Comparison of ENCODE assay signal across 8 cellular contexts in the genomic region with DNA sequence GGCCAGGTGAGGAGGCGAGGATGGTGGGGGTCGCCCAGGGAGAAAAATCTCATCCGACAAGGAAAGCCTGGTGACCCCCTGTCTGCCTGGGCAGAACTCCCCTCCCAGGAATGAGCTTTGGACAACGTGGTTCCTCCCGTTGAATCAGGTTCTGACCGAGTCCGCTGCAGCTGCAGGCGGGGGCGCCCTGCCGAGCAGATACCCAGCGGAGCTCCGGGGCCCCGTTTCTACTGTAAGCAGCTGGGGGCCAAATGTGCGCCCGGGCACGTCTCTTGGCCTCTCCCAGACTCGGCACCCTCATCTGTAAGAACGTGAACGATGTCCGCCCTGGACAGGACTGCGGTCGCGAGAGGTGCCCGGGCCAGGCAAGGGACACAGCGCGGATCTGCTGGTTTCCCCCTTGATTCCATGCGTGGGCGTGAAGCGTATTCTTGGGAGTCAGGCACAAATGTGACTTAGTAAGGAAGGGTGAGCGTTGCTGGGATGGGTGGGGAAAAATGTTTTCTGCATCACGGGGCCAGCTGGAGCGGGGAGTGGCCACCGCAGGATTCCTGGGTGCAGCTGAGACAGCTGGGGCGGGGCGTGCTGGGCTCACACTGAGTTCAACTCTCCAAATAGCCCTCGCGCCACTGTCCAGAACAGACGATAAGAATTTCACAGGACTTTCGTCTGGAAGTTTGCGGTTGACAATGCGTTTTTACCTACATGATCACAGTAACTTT. TPM values are rescaled to one million over a fixed set of nuclear protein-coding genes. Genes with fewer than 3 reads are reported as not detected.
DNase-seq lines count a peak whose midpoint lies in the region; ATAC-seq and TF ChIP-seq lines count a peak whose summit lies in the region.

No MANE protein-coding gene starts in this region.

- in situ Hi-C loops in Caki2 (cut with HindIII; ENCODE audit: low pct_unique_long_range_greater_than_20kb, low sequenced_read_pairs), result no loop called here
- in situ Hi-C loops in KBM-7 (cut with MboI; ENCODE audit: low pct_unique_long_range_greater_than_20kb, low sequenced_read_pairs), result no loop called here

- H3K27me3 ChIP-seq in Peyer's patch (peaks cover 0 to 11% of the 10 kb centered on the region in 2 donors), neural cell (ENCODE audit: insufficient read depth, low read depth, low read length) (peaks cover 38% of the 10 kb centered on the region)

- TF ChIP-seq RAD21 in neural cell (conservative IDR thresholded peaks at IDR 0.05), result no peak

- H3K4me3 ChIP-seq in Peyer's patch (peak overlapping the region in 3 of 4 donors; percentile 12 to 49 (median 44)), fibroblast of mammary gland (ENCODE audit: control insufficient read depth, low read depth, low read length) (peak overlapping the region; percentile 51), neural cell (ENCODE audit: low read length) (peak overlapping the region; percentile 61)

- no peak overlapping the region for H2AFZ ChIP-seq in neural cell (ENCODE audit: low read depth, low read length)

- TF ChIP-seq POLR2A in Peyer's patch (IDR thresholded peaks at IDR 0.05), result no peak

- DNase-seq in Caki2 (ENCODE audit: low read depth), result peak; percentile 72
- peak in 2 of 3 donors; percentile 71 to 73 for DNase-seq in Peyer's patch
- peak; percentile 92 for DNase-seq in fibroblast of mammary gland (ENCODE audit: low read depth)
- no peak for DNase-seq in KBM-7
- no peak for DNase-seq in globus pallidus (ENCODE audit: low spot score)

- TF ChIP-seq CTCF in Peyer's patch (IDR thresholded peaks at IDR 0.05) (no peak), fibroblast of mammary gland (conservative IDR thresholded peaks at IDR 0.05; ENCODE audit: control insufficient read depth, insufficient read depth, low read depth, low read length) (no peak), neural cell (IDR thresholded peaks at IDR 0.05; ENCODE audit: poor library complexity, severe bottlenecking) (no peak)

- no peaks in the 10 kb centered on the region for H3K9me2 ChIP-seq in neural cell (ENCODE audit: insufficient read depth, low read length)

- H3K27ac ChIP-seq in Peyer's patch (peak overlapping the region; percentile 13 to 71 (median 48)), neural cell (ENCODE audit: low read length) (no peak overlapping the region)

- no peak for ATAC-seq in HG03460 (IDR thresholded peaks at IDR 0.05; ENCODE audit: unreplicated experiment)
- no peak for ATAC-seq in HG03439 (IDR thresholded peaks at IDR 0.05; ENCODE audit: unreplicated experiment)

- H3K4me1 ChIP-seq in Peyer's patch, result peaks cover 0 to 18% (median 0%) of the 10 kb centered on the region in 4 donors

- H4K20me1 ChIP-seq in neural cell (ENCODE audit: insufficient read depth), result no peaks in the 10 kb centered on the region

- H3K36me3 ChIP-seq in Peyer's patch, result no peaks in the 10 kb centered on the region
- H3K36me3 ChIP-seq in neural cell (ENCODE audit: insufficient read depth, low read length), result no peaks in the 10 kb centered on the region

- no peaks in the 10 kb centered on the region for H3K9me3 ChIP-seq in Peyer's patch
- H3K9me3 ChIP-seq in neural cell (ENCODE audit: low read length), result no peaks in the 10 kb centered on the region

- no peaks in the 10 kb centered on the region for H3F3A ChIP-seq in neural cell (ENCODE audit: insufficient read depth, low read length, poor library complexity, severe bottlenecking)

- no peaks in the 10 kb centered on the region for H3K79me2 ChIP-seq in neural cell (replicated peaks; ENCODE audit: insufficient read depth, low read length)

- no peak for TF ChIP-seq EP300 in neural cell (conservative IDR thresholded peaks at IDR 0.05; ENCODE audit: poor library complexity, severe bottlenecking)

- H3K4me2 ChIP-seq in neural cell (ENCODE audit: low read length), result peak overlapping the region; percentile 55

- no peak overlapping the region for H3K9ac ChIP-seq in neural cell (ENCODE audit: low read length)

TF ChIP-seq in neural cell, 6 proteins besides CTCF, POLR2A, EP300 and RAD21:
- TF ChIP-seq TAF1 (IDR thresholded peaks at IDR 0.05; ENCODE audit: low read depth), result no peak
- no peak for TF ChIP-seq POLR2AphosphoS5 (IDR thresholded peaks at IDR 0.05)

RNA-seq across cellular contexts. Expression of a gene that starts 20.2 kb away (rescaled TPM):
- 373 and 421 TPM in 2 replicates for total RNA-seq in Caki2 (2014; rRNA removed; shearing (Covaris generic); ENCODE audit: low replicate concordance)
- total RNA-seq in Peyer's patch, result 100 to 1,000 TPM in 1 of 4 donors, 10 to 100 TPM in 3; 20.7 to 111 (median 50.5) TPM
- 3.8 and 6.7 TPM in 2 replicates for polyA plus RNA-seq in neural cell
- 3.2 and 3.9 TPM in 2 replicates for polyA minus RNA-seq in neural cell

RNA-seq across cellular contexts. Expression of a gene that starts 33.7 kb away (rescaled TPM):
- total RNA-seq in Caki2 (2014; rRNA removed; shearing (Covaris generic); ENCODE audit: low replicate concordance), result not detected in 2 replicates
- total RNA-seq in Peyer's patch, result not detected
- not detected in 2 replicates for polyA plus RNA-seq in neural cell
- not detected in 2 replicates for polyA minus RNA-seq in neural cell

Comparison
In these comparisons a context has a peak if more than half of its experiments do, and no peak if none do; other contexts are left out.
1. DNase-seq: peak in Caki2 (single experiment), Peyer's patch (2 of 3) and fibroblast of mammary gland (single experiment); none in KBM-7 (single experiment) and globus pallidus (single experiment).
2. Peak in every context shown above with its lines, with median percentiles within 50 percentile points of each other: H3K4me3 ChIP-seq.